17 cellular contexts compared by ENCODE assay signal in the genomic region with DNA sequence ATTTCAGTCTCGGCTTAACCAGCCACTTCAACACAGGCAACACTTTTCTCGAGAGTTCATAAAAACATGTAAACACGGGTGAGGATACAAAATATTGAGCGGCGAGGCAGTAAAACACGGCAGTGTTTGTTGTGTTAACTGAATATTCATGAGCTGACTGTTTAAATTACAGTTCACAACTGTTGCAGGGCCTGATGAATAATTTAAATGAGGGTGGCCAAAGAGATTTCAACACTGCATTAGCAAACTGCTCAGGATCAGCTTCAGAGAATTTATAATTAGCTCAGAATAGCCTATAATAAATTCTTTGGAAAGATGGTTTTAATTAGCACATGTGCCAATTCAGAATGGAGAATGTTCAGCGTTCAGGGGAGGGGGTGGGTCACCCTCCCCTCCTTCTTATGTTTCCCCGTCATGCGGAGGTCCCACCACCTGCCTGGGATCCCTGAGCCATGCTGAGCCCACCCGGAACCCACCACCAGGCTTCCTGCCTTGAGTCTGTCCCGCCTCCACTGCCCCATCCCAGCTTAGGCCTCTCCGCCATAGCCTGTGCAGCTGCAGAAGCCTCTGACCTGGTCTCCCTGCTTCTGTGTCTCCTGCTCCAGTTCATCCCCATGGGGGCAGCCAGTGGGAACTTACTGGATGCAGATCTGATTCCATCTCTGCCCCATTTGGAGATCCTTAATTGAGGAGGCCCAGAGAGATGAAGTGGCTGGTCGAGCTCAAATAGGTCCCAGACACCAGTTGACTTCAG.
A peak's percentile ranks its signal among the peaks of the same experiment; 100 is the strongest.
DNase-seq lines count a peak whose midpoint lies in the region; ATAC-seq and TF ChIP-seq lines count a peak whose summit lies in the region.
"Had no signal": no experiment of that assay in that cellular context is flagged by ENCODE, and none has a peak within 500 bp of the region (broad histone marks: within the 10 kb centered on the region; RNA-seq: fewer than 3 reads in every experiment).

No MANE protein-coding gene starts in this region.

- H3K36me3 ChIP-seq in right atrium auricular region (no peaks in the 10 kb centered on the region), SK-N-MC (ENCODE audit: insufficient read depth, low read length) (peaks cover 8% of the 10 kb centered on the region; the same call in 1 of the 2 replicates)
- H3K36me3 ChIP-seq: neural progenitor cell had no signal

- H3K4me1 ChIP-seq in right atrium auricular region: no peaks in the 10 kb centered on the region
- H3K4me1 ChIP-seq: neural progenitor cell, psoas muscle had no signal

- peak; percentile 50 for DNase-seq in right atrium auricular region (ENCODE audit: low spot score)
- DNase-seq in left ventricle myocardium superior: no peak
- peak; percentile 68 for DNase-seq in SK-N-MC (ENCODE audit: low read depth, low spot score)
- DNase-seq in islet precursor cell: peak; percentile 44
- no peak for DNase-seq in SIG-M5 treated with dmso at 0.1 percent for 504 hours (lab: John Stamatoyannopoulos, UW; ENCODE audit: unreplicated experiment)
- no peak for DNase-seq in T-helper 9 cell
- DNase-seq in NCI-H2227 (lab: John Stamatoyannopoulos, UW; ENCODE audit: unreplicated experiment): no peak
- DNase-seq: activated naive CD4-positive, alpha-beta T cell treated with anti-CD3 and anti-CD28 coated beads, Interleukin-2, amount 10 ng/mL, durations not matched to agents 7 days and 5 days; GOT3; NCI-H1930; NCI-H510A; psoas muscle; SW 1271 had no signal

- H3K27ac ChIP-seq in right atrium auricular region: no peak overlapping the region
- H3K27ac ChIP-seq in SK-N-MC: peak overlapping the region; percentile 92
- H3K27ac ChIP-seq: KMS-11, neural progenitor cell, psoas muscle, RWPE1 had no signal

- no peak for ATAC-seq in left ventricle myocardium superior
- no peak for ATAC-seq in GM19328 (IDR thresholded peaks at IDR 0.05; ENCODE audit: unreplicated experiment)

- no peaks in the 10 kb centered on the region for H3K9me3 ChIP-seq in right atrium auricular region
- H3K9me3 ChIP-seq in SK-N-MC (ENCODE audit: low read depth, low read length): no peaks in the 10 kb centered on the region
- H3K9me3 ChIP-seq: psoas muscle had no signal

- TF ChIP-seq CTCF in right atrium auricular region (IDR thresholded peaks at IDR 0.05): no peak

- H3K4me3 ChIP-seq in right atrium auricular region: no peak overlapping the region
- H3K4me3 ChIP-seq in SK-N-MC: peak overlapping the region; percentile 67
- H3K4me3 ChIP-seq: neural progenitor cell, psoas muscle had no signal

- H3K27me3 ChIP-seq in right atrium auricular region: no peaks in the 10 kb centered on the region
- H3K27me3 ChIP-seq: neural progenitor cell had no signal

- intact Hi-C loops in left ventricle myocardium superior (cut with micrococcal nuclease): no loop called here

- peak overlapping the region; percentile 55 for H3K9ac ChIP-seq in SK-N-MC (ENCODE audit: insufficient read length)
- H3K9ac ChIP-seq: KMS-11, neural progenitor cell had no signal

Comparison
In these comparisons a context has a peak if more than half of its experiments do, and no peak if none do; other contexts are left out.
1. DNase-seq: peak in right atrium auricular region (single experiment), SK-N-MC (single experiment) and islet precursor cell (single experiment); none in left ventricle myocardium superior (single experiment), SIG-M5 treated with dmso at 0.1 percent for 504 hours (single experiment), T-helper 9 cell (single experiment) and NCI-H2227 (single experiment).